ENCODE assay signal across 8 cellular contexts in the genomic region with DNA sequence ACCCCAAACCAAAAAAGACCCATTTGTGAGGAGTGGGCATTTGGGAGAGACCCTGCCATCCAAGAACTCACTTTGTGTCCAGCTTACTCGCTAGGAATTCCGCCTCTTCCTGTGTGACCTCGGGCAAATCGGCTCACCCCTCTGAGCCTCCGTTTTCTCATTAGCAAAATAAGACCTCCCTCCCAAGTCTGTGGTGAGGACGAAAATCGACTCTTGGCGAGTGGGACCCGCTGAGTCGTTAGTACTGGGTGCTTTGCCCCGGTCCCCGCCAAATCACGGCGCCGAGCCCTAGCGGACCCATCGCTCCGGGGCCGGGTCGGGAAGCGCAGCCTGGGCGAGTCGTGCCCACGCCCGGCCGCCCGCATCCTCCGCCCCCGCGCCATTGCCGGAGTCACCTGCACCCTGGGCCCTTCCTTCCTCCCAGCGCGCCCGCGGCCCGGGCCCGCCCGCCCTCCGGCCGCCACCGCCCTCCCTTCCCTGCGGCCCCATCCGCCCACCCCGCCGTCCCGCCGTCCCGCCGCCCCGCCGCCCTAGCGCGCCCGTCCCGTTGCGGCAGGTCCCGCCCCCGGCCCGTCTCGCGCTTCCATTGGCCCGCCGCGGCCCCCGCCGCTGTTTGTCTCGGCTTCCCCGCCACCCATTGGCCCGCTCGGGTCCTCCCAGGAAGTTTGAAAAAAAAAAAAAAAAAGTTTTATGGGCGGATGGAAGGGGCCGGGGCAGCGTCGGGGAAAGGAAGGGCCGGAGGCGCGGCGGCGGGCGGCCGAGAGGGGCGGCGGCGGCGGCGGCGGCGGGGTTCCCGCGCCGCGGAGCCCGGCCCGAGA. TPM values are rescaled to one million over a fixed set of nuclear protein-coding genes. Genes with fewer than 3 reads are reported as not detected.
A peak's percentile ranks its signal among the peaks of the same experiment; 100 is the strongest.
DNase-seq lines count a peak whose midpoint lies in the region; ATAC-seq and TF ChIP-seq lines count a peak whose summit lies in the region.

No MANE protein-coding gene starts in this region.

- H3K4me1 Mint-ChIP-seq in endodermal cell: peaks cover 38% of the 10 kb centered on the region

- DNase-seq in AG09319 (ENCODE audit: extremely low read depth, low read depth): peak; percentile 67
- DNase-seq in GM19238 (ENCODE audit: insufficient read length, low spot score): peak; percentile 98
- DNase-seq in NT2/D1 (ENCODE audit: low read depth, low spot score): peak; percentile 67
- DNase-seq in activated CD8-positive, alpha-beta memory T cell treated with anti-CD3 and anti-CD28 coated beads, Interleukin-2, amount 50 U/mL, for 4 hours: peak; percentile 85
- peak; percentile 95 for DNase-seq in endodermal cell
- DNase-seq in stimulated activated CD8-positive, alpha-beta memory T cell treated with anti-CD3 and anti-CD28 coated beads, Interleukin-12 subunit alpha, Interleukin-12 subunit beta, amount 100 ng/mL, for 4 hours (ENCODE audit: low read depth): peak; percentile 80

- TF ChIP-seq CTCF in AG09319 (IDR thresholded peaks at IDR 0.05; ENCODE audit: low read depth, low read length) (no peak), endodermal cell (conservative IDR thresholded peaks at IDR 0.05) (no peak)

- no peaks in the 10 kb centered on the region for H3K27me3 Mint-ChIP-seq in endodermal cell (ENCODE audit: insufficient read depth)

- peak overlapping the region; percentile 79 for H3K27ac Mint-ChIP-seq in endodermal cell

- 0 to 1% methylated on average over 15 to 75 of the region's 94 CpGs for WGBS in endodermal cell (ENCODE audit: insufficient coverage in 1 of 2, insufficient read length in 1 of 2), 2 experiments
- 0 to 1% methylated on average over 44 to 63 of the region's 94 CpGs for WGBS in mesodermal cell (ENCODE audit: insufficient coverage in 2 of 2), 2 experiments

- H3K9me3 Mint-ChIP-seq in endodermal cell: no peaks in the 10 kb centered on the region

- peaks cover 10% of the 10 kb centered on the region for H3K36me3 ChIP-seq in NT2/D1 (ENCODE audit: insufficient read depth, insufficient read length, low read length)
- no peaks in the 10 kb centered on the region for H3K36me3 ChIP-seq in endodermal cell (ENCODE audit: control insufficient read depth, insufficient read depth, low read length)
- peaks cover 5% of the 10 kb centered on the region for H3K36me3 ChIP-seq in mesodermal cell (ENCODE audit: control insufficient read depth, insufficient read depth, low read length)

- H3K9me3 ChIP-seq in NT2/D1 (ENCODE audit: insufficient read depth, low read length): no peaks in the 10 kb centered on the region
- no peaks in the 10 kb centered on the region for H3K9me3 ChIP-seq in endodermal cell (ENCODE audit: control insufficient read depth, low read length)
- no peaks in the 10 kb centered on the region for H3K9me3 ChIP-seq in mesodermal cell (ENCODE audit: control insufficient read depth, low read length)

- no peaks in the 10 kb centered on the region for H3K27me3 ChIP-seq in NT2/D1 (ENCODE audit: insufficient read depth, insufficient read length)
- no peaks in the 10 kb centered on the region for H3K27me3 ChIP-seq in endodermal cell (ENCODE audit: control insufficient read depth, insufficient read depth, low read length, poor library complexity, severe bottlenecking)

- peak overlapping the region; percentile 76 for H3K4me3 Mint-ChIP-seq in endodermal cell

- H3K4me3 ChIP-seq in NT2/D1 (ENCODE audit: insufficient read length, low read depth): peak overlapping the region; percentile 77
- H3K4me3 ChIP-seq in endodermal cell (ENCODE audit: low read length): peak overlapping the region; percentile 90
- peak overlapping the region; percentile 95 for H3K4me3 ChIP-seq in mesodermal cell (ENCODE audit: extremely low read depth, insufficient read depth, low read length, poor library complexity, severe bottlenecking)

- H3K9ac ChIP-seq in NT2/D1 (ENCODE audit: insufficient read length, low read depth) (peak overlapping the region; percentile 94), endodermal cell (ENCODE audit: extremely low read depth, low read length, poor library complexity, severe bottlenecking) (peak overlapping the region; percentile 23)

- H3K4me1 ChIP-seq in NT2/D1 (ENCODE audit: insufficient read depth, insufficient read length) (peaks cover 34% of the 10 kb centered on the region), endodermal cell (ENCODE audit: control insufficient read depth, insufficient read depth, low read length) (peaks cover 7% of the 10 kb centered on the region), mesodermal cell (ENCODE audit: control insufficient read depth, insufficient read depth, low read length, poor library complexity, severe bottlenecking) (peaks cover 68% of the 10 kb centered on the region)

- ATAC-seq in HG03520 (IDR thresholded peaks at IDR 0.05; ENCODE audit: unreplicated experiment): peak; percentile 58

- H3K27ac ChIP-seq in endodermal cell (ENCODE audit: low read depth, low read length): no peak overlapping the region
- H3K27ac ChIP-seq in mesodermal cell (ENCODE audit: low read depth, low read length, severe bottlenecking): peak overlapping the region; percentile 49

- H3K36me3 Mint-ChIP-seq in endodermal cell (ENCODE audit: low read depth): peaks cover 9% of the 10 kb centered on the region

RNA-seq across cellular contexts. Expression of a gene that starts 48.9 kb away (rescaled TPM):
- 10 to 100 TPM; 74.7 to 82.2 TPM for total RNA-seq in endodermal cell
- polyA plus RNA-seq in endodermal cell (2013, experiment 1 of 2): 48.8 TPM
- 50.9 TPM for polyA plus RNA-seq in endodermal cell (2013, experiment 2 of 2)
- 79.5 TPM for polyA plus RNA-seq in mesodermal cell (2013, experiment 1 of 2)
- 69.5 TPM for polyA plus RNA-seq in mesodermal cell (2013, experiment 2 of 2)

RNA-seq across cellular contexts. Expression of a gene that starts 59.6 kb away (rescaled TPM):
- total RNA-seq in endodermal cell: 10 to 100 TPM; 21.9 to 26.8 TPM
- polyA plus RNA-seq in endodermal cell (2013, experiment 1 of 2): 28.1 TPM
- 24.4 TPM for polyA plus RNA-seq in endodermal cell (2013, experiment 2 of 2)
- 13.9 TPM for polyA plus RNA-seq in mesodermal cell (2013, experiment 1 of 2)
- polyA plus RNA-seq in mesodermal cell (2013, experiment 2 of 2): 13.0 TPM
